1 cellular context compared by ENCODE assay signal in the genomic region with DNA sequence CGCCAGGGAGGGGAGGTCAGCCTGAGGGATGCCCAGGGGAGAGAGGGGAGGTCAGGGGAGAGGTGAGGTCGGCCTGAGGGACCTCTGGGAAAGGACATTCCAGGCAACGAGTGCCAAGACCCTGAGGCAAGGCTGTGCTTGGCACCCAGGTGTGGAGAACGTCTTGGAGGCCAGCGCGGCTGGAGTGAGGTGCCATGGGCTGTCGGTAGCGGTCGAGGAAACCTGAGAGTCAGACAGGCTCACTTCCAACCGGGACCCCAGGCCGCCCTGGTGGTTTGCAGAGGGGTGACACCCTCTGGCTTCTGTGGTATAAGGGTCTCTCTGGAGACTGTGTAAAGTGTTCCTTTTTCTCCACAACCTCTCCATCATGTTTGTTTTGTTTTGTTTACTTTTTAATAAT.
TF ChIP-seq lines count a peak whose summit lies in the region.

No MANE protein-coding gene starts in this region.

TF ChIP-seq in WTC11, 78 proteins besides CTCF, POLR2A, EP300 and RAD21 (continued from another document):
- TF ChIP-seq IRF1 (CRISPR knock-in tag; IDR thresholded peaks at IDR 0.05): no peak
- TF ChIP-seq RELA (CRISPR knock-in tag; IDR thresholded peaks at IDR 0.05; ENCODE audit: borderline replicate concordance): no peak
- no peak for TF ChIP-seq SMAD4 (CRISPR knock-in tag; IDR thresholded peaks at IDR 0.05)
- TF ChIP-seq ATF6 (CRISPR knock-in tag; IDR thresholded peaks at IDR 0.05): no peak
- TF ChIP-seq ZNF671 (CRISPR knock-in tag; IDR thresholded peaks at IDR 0.05): no peak
